Comparison of ENCODE assay signal across 23 cellular contexts in genomic region chr15:37574985-37575384, GRCh38.
DNase-seq lines count a peak whose midpoint lies in the region; ATAC-seq and TF ChIP-seq lines count a peak whose summit lies in the region.
"Had no signal": no experiment of that assay in that cellular context is flagged by ENCODE, and none has a peak within 500 bp of the region (broad histone marks: within the 10 kb centered on the region; RNA-seq: fewer than 3 reads in every experiment).

No MANE protein-coding gene starts in this region.

- CTCF ChIA-PET in PC-3 (lab: Charles Lee): no interaction called here

- POLR2A ChIA-PET in PC-3 (lab: Charles Lee; ENCODE audit: unreplicated experiment): no interaction called here

- intact Hi-C loops in PC-3 (cut with micrococcal nuclease): no loop called here

- H2BK5ac ChIP-seq in mesendoderm (ENCODE audit: low read length): no peak overlapping the region

- no peak overlapping the region for H3K56ac ChIP-seq in mesendoderm (ENCODE audit: low read length)

- H3K27me3 ChIP-seq in PC-3 (ENCODE audit: low read length) (peaks cover 40% of the 10 kb centered on the region), mesendoderm (ENCODE audit: insufficient read depth, low read length, poor library complexity) (no peaks in the 10 kb centered on the region), BE2C (no peaks in the 10 kb centered on the region)

- H2AFZ ChIP-seq in PC-3 (ENCODE audit: low read length): no peak overlapping the region
- H2AFZ ChIP-seq: GM23248 had no signal

- H3K9ac ChIP-seq in PC-3 (ENCODE audit: low read length) (no peak overlapping the region), mesendoderm (ENCODE audit: low read length) (no peak overlapping the region)
- H3K9ac ChIP-seq: GM23248, KMS-11 had no signal

- no peak overlapping the region for H4K5ac ChIP-seq in mesendoderm (ENCODE audit: low read length)

- no peaks in the 10 kb centered on the region for H3K9me2 ChIP-seq in PC-3 (replicated peaks; ENCODE audit: low read length)

- H3K4me1 ChIP-seq in PC-3 (ENCODE audit: insufficient read depth, low read length) (no peaks in the 10 kb centered on the region), mesendoderm (ENCODE audit: control insufficient read depth, low read depth, low read length) (no peaks in the 10 kb centered on the region), BE2C (no peaks in the 10 kb centered on the region; the same call in 1 of the 2 replicates)

- H3K9me3 ChIP-seq in PC-3 (ENCODE audit: low read length): no peaks in the 10 kb centered on the region
- H3K9me3 ChIP-seq in BE2C: no peaks in the 10 kb centered on the region

- WGBS in mesendoderm (ENCODE audit: extremely low coverage, insufficient coverage, low lambda C conversion rate): no CpG with 5 or more reads among the region's 3 CpGs

- H2AK5ac ChIP-seq in mesendoderm (ENCODE audit: low read length): no peak overlapping the region

- TF ChIP-seq CTCF in PC-3 (conservative IDR thresholded peaks at IDR 0.05; ENCODE audit: low read depth, low read length): no peak
- no peak for TF ChIP-seq CTCF in BE2C (IDR thresholded peaks at IDR 0.05; ENCODE audit: low read depth, low read length)

- no peak overlapping the region for H3K18ac ChIP-seq in mesendoderm (ENCODE audit: low read length)

- H3K4me3 ChIP-seq in PC-3 (ENCODE audit: low read length): no peak overlapping the region
- no peak overlapping the region for H3K4me3 ChIP-seq in mesendoderm (ENCODE audit: low read length)
- H3K4me3 ChIP-seq in BE2C (ENCODE audit: low read depth, low read length): no peak overlapping the region
- H3K4me3 ChIP-seq: GM12878, GM23248 had no signal

- no peak overlapping the region for H3K4ac ChIP-seq in mesendoderm (ENCODE audit: low read depth, low read length)

- BruUV-seq in PC-3 (replicated peaks; lab: Mats Ljungman, UMichigan): no TSS peak

- H3K36me3 ChIP-seq in PC-3 (ENCODE audit: low read depth, low read length) (no peaks in the 10 kb centered on the region), mesendoderm (ENCODE audit: control insufficient read depth, insufficient read depth, low read length) (no peaks in the 10 kb centered on the region), BE2C (no peaks in the 10 kb centered on the region)

- peak; percentile 3 for DNase-seq in ELR (ENCODE audit: low read depth)
- DNase-seq in PC-3: peak; percentile 33
- peak; percentile 14 for DNase-seq in astrocyte of the hippocampus (ENCODE audit: low read depth, low spot score)
- DNase-seq in mesendoderm: peak; percentile 5
- no peak for DNase-seq in NCI-H524 (lab: John Stamatoyannopoulos, UW)
- DNase-seq in activated T-cell treated with anti-CD3 and anti-CD28 coated beads for 4 hours: no peak
- DNase-seq in activated effector memory CD4-positive, alpha-beta T cell treated with anti-CD3 and anti-CD28 coated beads, Interleukin-2, amount 50 U/mL, for 16 hours: no peak
- no peak for DNase-seq in BE2C
- DNase-seq: AML-193, DMS53, GM23248, IMR-90, NCI-H1105, NCI-H146, NCI-H2029 treated with DMSO at 0.1 percent for 48 hours, NCI-H226, NCI-H510A treated with DMSO at 0.1 percent for 48 hours, NCI-H774, Right ventricle myocardium superior had no signal

- H3K4me2 ChIP-seq in PC-3 (ENCODE audit: low read length): no peak overlapping the region
- no peak overlapping the region for H3K4me2 ChIP-seq in mesendoderm (ENCODE audit: low read length)
- H3K4me2 ChIP-seq: KMS-11 had no signal

- H3K79me1 ChIP-seq in mesendoderm (ENCODE audit: low read length): no peaks in the 10 kb centered on the region

- no peaks in the 10 kb centered on the region for H3F3A ChIP-seq in PC-3 (ENCODE audit: low read length, unreplicated experiment)

- no peak overlapping the region for H3K23ac ChIP-seq in mesendoderm (ENCODE audit: low read length)

- H3K79me2 ChIP-seq in PC-3 (ENCODE audit: low read length) (no peaks in the 10 kb centered on the region), mesendoderm (ENCODE audit: control insufficient read depth, insufficient read depth, low read length) (no peaks in the 10 kb centered on the region)

- ATAC-seq in PC-3: peak; percentile 53
- ATAC-seq: GM12878, HCT116 had no signal

- H2BK120ac ChIP-seq in mesendoderm (ENCODE audit: low read depth, low read length): no peak overlapping the region

- H3K27ac ChIP-seq in PC-3 (ENCODE audit: low read length) (no peak overlapping the region), mesendoderm (ENCODE audit: low read depth, low read length) (no peak overlapping the region)
- H3K27ac ChIP-seq: C4-2B, GM23248, KMS-11 had no signal

- no peak overlapping the region for H4K8ac ChIP-seq in mesendoderm (ENCODE audit: low read depth, low read length)

- H4K20me1 ChIP-seq in PC-3 (ENCODE audit: low read length): no peaks in the 10 kb centered on the region

- H2BK15ac ChIP-seq in mesendoderm (replicated peaks; ENCODE audit: low read depth): no peak overlapping the region

Comparison
In these comparisons a context has a peak if more than half of its experiments do, and no peak if none do; other contexts are left out.
1. DNase-seq: peak in ELR (single experiment), PC-3 (single experiment), astrocyte of the hippocampus (single experiment) and mesendoderm (single experiment); none in NCI-H524 (0 of 2), activated T-cell treated with anti-CD3 and anti-CD28 coated beads for 4 hours (single experiment), activated effector memory CD4-positive, alpha-beta T cell treated with anti-CD3 and anti-CD28 coated beads, Interleukin-2, amount 50 U/mL, for 16 hours (single experiment) and BE2C (single experiment).